Comparison of ENCODE assay signal across 7 cellular contexts in the genomic region with DNA sequence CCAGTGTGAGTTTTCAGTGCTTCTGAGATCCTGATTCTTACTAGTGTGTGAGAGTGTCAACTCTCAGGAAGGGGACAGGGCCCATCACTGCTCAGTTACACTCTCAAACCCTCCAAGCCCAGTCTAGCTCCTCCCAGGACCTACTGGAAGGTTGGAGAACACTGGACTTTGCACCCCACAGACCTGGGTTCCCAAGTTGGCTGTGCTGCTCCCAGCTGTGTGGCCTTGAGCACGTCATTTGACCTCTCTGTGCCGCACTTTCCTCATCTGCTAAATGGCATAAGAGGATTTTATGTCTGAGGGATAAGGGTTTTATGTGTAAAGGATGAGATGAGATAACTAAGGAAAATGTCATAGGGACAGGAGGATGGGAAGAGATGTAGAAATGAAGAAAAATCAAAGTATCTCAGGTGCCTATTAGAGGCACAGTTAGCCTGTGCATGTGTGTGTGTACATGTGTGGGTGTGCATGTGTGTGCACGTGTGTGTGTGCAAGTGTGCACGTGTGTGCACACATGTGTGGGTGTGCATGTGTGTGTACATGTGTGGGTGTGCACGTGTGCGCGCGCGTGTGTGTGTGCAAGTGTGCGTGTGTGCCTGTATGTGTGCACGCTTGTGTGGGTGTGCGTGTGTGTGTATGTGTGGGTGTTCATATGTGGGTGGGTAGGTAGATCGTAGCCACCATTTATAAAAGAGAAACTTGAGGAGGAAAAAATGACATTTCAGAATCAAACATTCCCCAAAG.
DNase-seq lines count a peak whose midpoint lies in the region; ATAC-seq, FAIRE-seq and TF ChIP-seq lines count a peak whose summit lies in the region.
"Not testable (repeated sequence)": the region's sequence is repeated elsewhere in the genome, so short reads cannot be mapped to it uniquely, and the experiment has no call there.

No MANE protein-coding gene starts in this region.

- H3K9ac ChIP-seq in K562 (ENCODE audit: insufficient read depth in 1 of 2, low read depth in 2 of 2, low read length in 2 of 2); neural progenitor cell: not testable (repeated sequence)

- not testable (repeated sequence) for H3K27me3 ChIP-seq in K562 (ENCODE audit: control insufficient read depth in 2 of 2, insufficient read depth in 2 of 2, low read length in 2 of 2); neural progenitor cell

- not testable (repeated sequence) for TF ChIP-seq RAD21 in K562 (CRISPR knock-in tag; conservative IDR thresholded peaks at IDR 0.05 in 1 of 2, IDR thresholded peaks at IDR 0.05 in 1 of 2)

- not testable (repeated sequence) for H3K9me1 ChIP-seq in K562 (ENCODE audit: control insufficient read depth, insufficient read depth, low read length)

- peaks cover 17% of the 10 kb centered on the region for H3F3A ChIP-seq in neural progenitor cell (ENCODE audit: low read depth)

- BruUV-seq in K562 (replicated peaks; lab: Mats Ljungman, UMichigan): not testable (repeated sequence)

- TF ChIP-seq POLR2A in K562 (conservative IDR thresholded peaks at IDR 0.05): not testable (repeated sequence)

- POLR2A ChIA-PET in HEK293T (lab: Yijun Ruan, JAX); activated CD8-positive, alpha-beta T cell treated with anti-CD3 and anti-CD28 coated beads, Interleukin-2, amount 10 ng/mL, durations not matched to agents 7 days and 5 days (lab: Charles Lee); K562 (lab: Yijun Ruan, JAX): not testable (repeated sequence)

- in situ Hi-C loops in K562 (cut with MboI): loop anchor here (10.0 kb wide), 2 partner anchors 232 to 878 kb away; no protein-coding TSS in a partner anchor

- H3K36me3 ChIP-seq in K562 (ENCODE audit: control insufficient read depth, insufficient read depth, low read length): peaks cover 40% of the 10 kb centered on the region; the same call in 2 of the 3 replicates
- H3K36me3 ChIP-seq in neural progenitor cell: not testable (repeated sequence)

- not testable (repeated sequence) for H3K4me2 ChIP-seq in K562 (ENCODE audit: insufficient read depth, low read length); neural progenitor cell

- not testable (repeated sequence) for FAIRE-seq in K562 (lab: Jason Lieb, UNC)

- not testable (repeated sequence) for H2AFZ ChIP-seq in K562 (ENCODE audit: low read depth, low read length); neural progenitor cell (replicated peaks)

- H3K9me3 Mint-ChIP-seq in activated CD8-positive, alpha-beta T cell treated with anti-CD3 and anti-CD28 coated beads, Interleukin-2, amount 10 ng/mL, durations not matched to agents 7 days and 5 days (ENCODE audit: insufficient read depth); activated naive CD4-positive, alpha-beta T cell treated with anti-CD3 and anti-CD28 coated beads, Interleukin-2, amount 50 U/mL, for 24 hours; glutamatergic neuron (ENCODE audit: unreplicated experiment); neural progenitor cell; stimulated activated naive CD8-positive, alpha-beta T cell treated with anti-CD3 and anti-CD28 coated beads, Interleukin-15, Interleukin-2, amounts not matched to agents 100 ng/mL and 50 ng/mL, for 24 hours: not testable (repeated sequence)

- H3K4me1 Mint-ChIP-seq in activated CD8-positive, alpha-beta T cell treated with anti-CD3 and anti-CD28 coated beads, Interleukin-2, amount 10 ng/mL, durations not matched to agents 7 days and 5 days (ENCODE audit: low read depth): peaks cover 20% of the 10 kb centered on the region
- H3K4me1 Mint-ChIP-seq in activated naive CD4-positive, alpha-beta T cell treated with anti-CD3 and anti-CD28 coated beads, Interleukin-2, amount 50 U/mL, for 24 hours: peaks cover 37% of the 10 kb centered on the region
- H3K4me1 Mint-ChIP-seq in glutamatergic neuron (ENCODE audit: low read depth, unreplicated experiment); neural progenitor cell: not testable (repeated sequence)
- peaks cover 30% of the 10 kb centered on the region for H3K4me1 Mint-ChIP-seq in stimulated activated naive CD8-positive, alpha-beta T cell treated with anti-CD3 and anti-CD28 coated beads, Interleukin-15, Interleukin-2, amounts not matched to agents 100 ng/mL and 50 ng/mL, for 24 hours (ENCODE audit: low read depth)

- not testable (repeated sequence) for TF ChIP-seq EP300 in K562 (IDR thresholded peaks at IDR 0.05; ENCODE audit: low read length)

- not testable (repeated sequence) for H3K9me3 ChIP-seq in K562 (replicated peaks; ENCODE audit: control insufficient read depth, insufficient read depth, low read depth, low read length); neural progenitor cell (ENCODE audit: low read depth)

- peak overlapping the region; percentile 67 for H3K27ac Mint-ChIP-seq in activated CD8-positive, alpha-beta T cell treated with anti-CD3 and anti-CD28 coated beads, Interleukin-2, amount 10 ng/mL, durations not matched to agents 7 days and 5 days
- peak overlapping the region; percentile 70 for H3K27ac Mint-ChIP-seq in activated naive CD4-positive, alpha-beta T cell treated with anti-CD3 and anti-CD28 coated beads, Interleukin-2, amount 50 U/mL, for 24 hours
- H3K27ac Mint-ChIP-seq in glutamatergic neuron (ENCODE audit: unreplicated experiment): peak overlapping the region; percentile 16
- H3K27ac Mint-ChIP-seq in neural progenitor cell: peak overlapping the region; percentile 33
- peak overlapping the region; percentile 92 for H3K27ac Mint-ChIP-seq in stimulated activated naive CD8-positive, alpha-beta T cell treated with anti-CD3 and anti-CD28 coated beads, Interleukin-15, Interleukin-2, amounts not matched to agents 100 ng/mL and 50 ng/mL, for 24 hours

- peaks cover 32% of the 10 kb centered on the region for H3K79me2 ChIP-seq in K562 (ENCODE audit: control insufficient read depth, insufficient read depth, low read length)
- H3K79me2 ChIP-seq in neural progenitor cell (ENCODE audit: low read depth): peaks cover 47% of the 10 kb centered on the region

- not testable (repeated sequence) for H3K27ac ChIP-seq in K562 (ENCODE audit: extremely low read depth, low read depth, low read length); neural progenitor cell

- WGBS in K562 (ENCODE audit: insufficient coverage, low coverage, missing lambda C conversion rate): 96% methylated on average over 9 of the region's 13 CpGs

- not testable (repeated sequence) for TF ChIP-seq CTCF in K562 (IDR thresholded peaks at IDR 0.05 in 2 of 3, conservative IDR thresholded peaks at IDR 0.05 in 1 of 3; ENCODE audit: insufficient read depth in 2 of 3, low read depth in 1 of 3, low read length in 3 of 3); glutamatergic neuron (IDR thresholded peaks at IDR 0.05; ENCODE audit: partially characterized antibody, unreplicated experiment); neural progenitor cell (IDR thresholded peaks at IDR 0.05)

- not testable (repeated sequence) for H3K27me3 Mint-ChIP-seq in activated CD8-positive, alpha-beta T cell treated with anti-CD3 and anti-CD28 coated beads, Interleukin-2, amount 10 ng/mL, durations not matched to agents 7 days and 5 days (ENCODE audit: low read depth); activated naive CD4-positive, alpha-beta T cell treated with anti-CD3 and anti-CD28 coated beads, Interleukin-2, amount 50 U/mL, for 24 hours; glutamatergic neuron (ENCODE audit: unreplicated experiment); neural progenitor cell (ENCODE audit: insufficient read depth, low read depth); stimulated activated naive CD8-positive, alpha-beta T cell treated with anti-CD3 and anti-CD28 coated beads, Interleukin-15, Interleukin-2, amounts not matched to agents 100 ng/mL and 50 ng/mL, for 24 hours

- H3K36me3 Mint-ChIP-seq in activated CD8-positive, alpha-beta T cell treated with anti-CD3 and anti-CD28 coated beads, Interleukin-2, amount 10 ng/mL, durations not matched to agents 7 days and 5 days (ENCODE audit: low read depth): peaks cover 58% of the 10 kb centered on the region
- peaks cover 11% of the 10 kb centered on the region for H3K36me3 Mint-ChIP-seq in activated naive CD4-positive, alpha-beta T cell treated with anti-CD3 and anti-CD28 coated beads, Interleukin-2, amount 50 U/mL, for 24 hours
- H3K36me3 Mint-ChIP-seq in glutamatergic neuron (ENCODE audit: unreplicated experiment): not testable (repeated sequence)
- H3K36me3 Mint-ChIP-seq in neural progenitor cell: peaks cover 31% of the 10 kb centered on the region
- peaks cover 52% of the 10 kb centered on the region for H3K36me3 Mint-ChIP-seq in stimulated activated naive CD8-positive, alpha-beta T cell treated with anti-CD3 and anti-CD28 coated beads, Interleukin-15, Interleukin-2, amounts not matched to agents 100 ng/mL and 50 ng/mL, for 24 hours (ENCODE audit: low read depth)

- not testable (repeated sequence) for DNase-seq in HEK293T (ENCODE audit: extremely low spot score); activated CD8-positive, alpha-beta T cell treated with anti-CD3 and anti-CD28 coated beads, Interleukin-2, amount 10 ng/mL, durations not matched to agents 7 days and 5 days; K562 (ENCODE audit: extremely low read depth in 1 of 4, low spot score in 3 of 4); glutamatergic neuron; neural progenitor cell (ENCODE audit: low spot score)

- intact Hi-C loops in K562 (cut with micrococcal nuclease): not testable (repeated sequence)

- H3K4me3 ChIP-seq in K562, neural progenitor cell: not testable (repeated sequence)

- CTCF ChIA-PET in HEK293T (lab: Yijun Ruan, JAX); activated CD8-positive, alpha-beta T cell treated with anti-CD3 and anti-CD28 coated beads, Interleukin-2, amount 10 ng/mL, durations not matched to agents 7 days and 5 days (lab: Charles Lee); K562 (lab: Yijun Ruan, JAX; ENCODE audit: low intra/inter-chr PET ratio): not testable (repeated sequence)

- not testable (repeated sequence) for H3K4me3 Mint-ChIP-seq in activated CD8-positive, alpha-beta T cell treated with anti-CD3 and anti-CD28 coated beads, Interleukin-2, amount 10 ng/mL, durations not matched to agents 7 days and 5 days; activated naive CD4-positive, alpha-beta T cell treated with anti-CD3 and anti-CD28 coated beads, Interleukin-2, amount 50 U/mL, for 24 hours; glutamatergic neuron (ENCODE audit: unreplicated experiment); neural progenitor cell; stimulated activated naive CD8-positive, alpha-beta T cell treated with anti-CD3 and anti-CD28 coated beads, Interleukin-15, Interleukin-2, amounts not matched to agents 100 ng/mL and 50 ng/mL, for 24 hours

- not testable (repeated sequence) for H4K20me1 ChIP-seq in K562 (replicated peaks; ENCODE audit: control insufficient read depth, insufficient read depth, low read length)
- H4K20me1 ChIP-seq in neural progenitor cell (ENCODE audit: low read depth): peaks cover 60% of the 10 kb centered on the region

- ATAC-seq in activated CD8-positive, alpha-beta T cell treated with anti-CD3 and anti-CD28 coated beads, Interleukin-2, amount 10 ng/mL, durations not matched to agents 7 days and 5 days; K562: not testable (repeated sequence)

- not testable (repeated sequence) for H3K4me1 ChIP-seq in K562 (replicated peaks in 1 of 2; ENCODE audit: control insufficient read depth in 2 of 2, insufficient read depth in 2 of 2, low read length in 2 of 2); neural progenitor cell

Comparison
In these comparisons a context has a peak if more than half of its experiments do, and no peak if none do; other contexts are left out.
1. H3K27ac Mint-ChIP-seq: peak in every context shown above with its lines; median percentile 92 in stimulated activated naive CD8-positive, alpha-beta T cell treated with anti-CD3 and anti-CD28 coated beads, Interleukin-15, Interleukin-2, amounts not matched to agents 100 ng/mL and 50 ng/mL, for 24 hours; 70 in activated naive CD4-positive, alpha-beta T cell treated with anti-CD3 and anti-CD28 coated beads, Interleukin-2, amount 50 U/mL, for 24 hours; 67 in activated CD8-positive, alpha-beta T cell treated with anti-CD3 and anti-CD28 coated beads, Interleukin-2, amount 10 ng/mL, durations not matched to agents 7 days and 5 days; 33 in neural progenitor cell; 16 in glutamatergic neuron.